ENCODE assay signal across 1 cellular context in the genomic region with DNA sequence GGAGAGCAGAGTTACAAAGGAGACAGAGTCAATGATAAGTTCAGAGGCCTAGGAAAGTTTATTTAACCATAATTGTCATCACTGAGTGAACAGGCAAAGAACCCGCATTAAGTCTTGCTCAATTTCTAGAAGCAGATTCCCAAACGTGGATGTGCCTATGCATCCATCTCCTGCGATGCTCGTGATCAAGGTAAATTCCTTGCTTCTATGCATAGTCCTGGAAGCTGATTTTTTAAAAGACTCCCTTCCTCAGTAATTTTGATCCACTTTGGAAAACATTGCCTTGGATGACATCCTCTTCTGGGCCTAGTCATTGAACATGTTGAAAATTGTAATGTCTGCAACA.
TF ChIP-seq lines count a peak whose summit lies in the region.

No MANE protein-coding gene starts in this region.

TF ChIP-seq in K562, 482 proteins besides CTCF, POLR2A, EP300 and RAD21 (continued from another document):
- TF ChIP-seq GTF2A2 (tag; IDR thresholded peaks at IDR 0.05) (0 out of 2 replicates have a peak, but pooled peaks have one; percentile 63), FUS (optimal IDR thresholded peaks at IDR 0.05; ENCODE audit: low read depth, low read length) (no peak), CHD1 (IDR thresholded peaks at IDR 0.05; ENCODE audit: low read length) (no peak), DMBX1 (CRISPR knock-in tag; IDR thresholded peaks at IDR 0.05; ENCODE audit: borderline replicate concordance) (no peak), NR4A1 (CRISPR knock-in tag; IDR thresholded peaks at IDR 0.05) (no peak), NR4A1 (tag; IDR thresholded peaks at IDR 0.05) (peak; percentile 28), CEBPB (tag; IDR thresholded peaks at IDR 0.05) (peak; percentile 68), ZKSCAN3 (CRISPR knock-in tag; IDR thresholded peaks at IDR 0.05) (no peak), ZNF175 (CRISPR knock-in tag; IDR thresholded peaks at IDR 0.05; ENCODE audit: low read depth) (0 out of 2 replicates have a peak, but pooled peaks have one; percentile 31), ZC3H11A (IDR thresholded peaks at IDR 0.05; ENCODE audit: low read depth, low read length) (no peak), PHB2 (IDR thresholded peaks at IDR 0.05; ENCODE audit: low read depth) (no peak), FOXJ3 (CRISPR knock-in tag; IDR thresholded peaks at IDR 0.05) (no peak), PRMT5 (CRISPR knock-in tag; IDR thresholded peaks at IDR 0.05) (no peak), ZNF586 (CRISPR knock-in tag; conservative IDR thresholded peaks at IDR 0.05) (no peak), NBN (IDR thresholded peaks at IDR 0.05; ENCODE audit: low read depth) (no peak), GTF2E2 (tag; IDR thresholded peaks at IDR 0.05) (no peak), TCF3 (CRISPR knock-in tag; IDR thresholded peaks at IDR 0.05) (no peak), ERF (CRISPR knock-in tag; IDR thresholded peaks at IDR 0.05) (no peak), ZNF75A (CRISPR knock-in tag; IDR thresholded peaks at IDR 0.05) (no peak), HOMEZ (CRISPR knock-in tag; IDR thresholded peaks at IDR 0.05) (no peak), FOXA3 (CRISPR knock-in tag; conservative IDR thresholded peaks at IDR 0.05 in 1 of 2, IDR thresholded peaks at IDR 0.05 in 1 of 2) (no peak), NFE2L1 (tag; IDR thresholded peaks at IDR 0.05; ENCODE audit: borderline replicate concordance, low read depth) (no peak), CEBPG (CRISPR knock-in tag; IDR thresholded peaks at IDR 0.05) (no peak), CEBPG (tag; conservative IDR thresholded peaks at IDR 0.05 in 1 of 2, IDR thresholded peaks at IDR 0.05 in 1 of 2) (peak; percentile 59 to 69; a peak in 3 of 4 replicates), ZHX1 (conservative IDR thresholded peaks at IDR 0.05; ENCODE audit: low read length) (no peak), ZNF584 (CRISPR knock-in tag; IDR thresholded peaks at IDR 0.05; ENCODE audit: low read depth) (0 out of 2 replicates have a peak, but pooled peaks have one; percentile 7), TBL1XR1 (IDR thresholded peaks at IDR 0.05; ENCODE audit: low read length in 2 of 2) (no peak), SNAPC5 (CRISPR knock-in tag; IDR thresholded peaks at IDR 0.05) (no peak), DNMT1 (IDR thresholded peaks at IDR 0.05) (no peak), ETV6 (IDR thresholded peaks at IDR 0.05; ENCODE audit: borderline replicate concordance in 1 of 2, low read depth in 2 of 2, low read length in 1 of 2) (0 out of 4 replicates have a peak, but pooled peaks of 1 of the 2 experiments have one; percentile 0), ETV6 (CRISPR knock-in tag; IDR thresholded peaks at IDR 0.05; ENCODE audit: borderline replicate concordance) (no peak), ZNF311 (CRISPR knock-in tag; IDR thresholded peaks at IDR 0.05) (no peak), PTRF (tag; IDR thresholded peaks at IDR 0.05) (peak; percentile 30; the same call in 1 of the 2 replicates), NCOA6 (IDR thresholded peaks at IDR 0.05) (no peak)
- TF ChIP-seq, protein P1, sequence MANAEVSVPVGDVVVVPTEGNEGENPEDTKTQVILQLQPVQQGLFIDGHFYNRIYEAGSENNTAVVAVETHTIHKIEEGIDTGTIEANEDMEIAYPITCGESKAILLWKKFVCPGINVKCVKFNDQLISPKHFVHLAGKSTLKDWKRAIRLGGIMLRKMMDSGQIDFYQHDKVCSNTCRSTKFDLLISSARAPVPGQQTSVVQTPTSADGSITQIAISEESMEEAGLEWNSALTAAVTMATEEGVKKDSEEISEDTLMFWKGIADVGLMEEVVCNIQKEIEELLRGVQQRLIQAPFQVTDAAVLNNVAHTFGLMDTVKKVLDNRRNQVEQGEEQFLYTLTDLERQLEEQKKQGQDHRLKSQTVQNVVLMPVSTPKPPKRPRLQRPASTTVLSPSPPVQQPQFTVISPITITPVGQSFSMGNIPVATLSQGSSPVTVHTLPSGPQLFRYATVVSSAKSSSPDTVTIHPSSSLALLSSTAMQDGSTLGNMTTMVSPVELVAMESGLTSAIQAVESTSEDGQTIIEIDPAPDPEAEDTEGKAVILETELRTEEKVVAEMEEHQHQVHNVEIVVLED (CRISPR knock-in tag; IDR thresholded peaks at IDR 0.05), result no peak
